ENCODE assay signal across 9 cellular contexts in genomic region chr12:113149361-113150150, GRCh38. TPM values are rescaled to one million over a fixed set of nuclear protein-coding genes. Genes with fewer than 3 reads are reported as not detected.
A peak's percentile ranks its signal among the peaks of the same experiment; 100 is the strongest.
DNase-seq lines count a peak whose midpoint lies in the region; TF ChIP-seq lines count a peak whose summit lies in the region.
"Had no signal": no experiment of that assay in that cellular context is flagged by ENCODE, and none has a peak within 500 bp of the region (broad histone marks: within the 10 kb centered on the region; RNA-seq: fewer than 3 reads in every experiment).

TSS of gene CFAP73 (plus strand) at chr12:113149724. CDS start at chr12:113149858, 134 bp downstream.

- WGBS in sigmoid colon, 2 donors: 14 to 42% methylated on average over 22 of the region's 22 CpGs

- H3K36me3 Mint-ChIP-seq in Calu3 (ENCODE audit: insufficient read depth, unreplicated experiment): peaks cover 32% of the 10 kb centered on the region
- no peaks in the 10 kb centered on the region for H3K36me3 Mint-ChIP-seq in immature natural killer cell

- CTCF ChIA-PET in Calu3 (lab: Charles Lee): interaction anchor here (0.8 to 5.9 kb wide), 3 partner anchors 13 to 156 kb away, joined by 4 to 108 read pairs (median 5); partner anchors contain the start of gene RASAL1

- H3K4me3 Mint-ChIP-seq in Calu3 (ENCODE audit: low read depth, unreplicated experiment) (peak within 1 kb of the TSS; percentile 31), immature natural killer cell (no peak within 1 kb of the TSS)

- H3K27ac Mint-ChIP-seq in Calu3 (ENCODE audit: unreplicated experiment) (peak within 1 kb of the TSS; percentile 76), immature natural killer cell (no peak within 1 kb of the TSS)

- TF ChIP-seq EP300 in sigmoid colon (IDR thresholded peaks at IDR 0.05): no peak

- H3K4me1 Mint-ChIP-seq in Calu3 (ENCODE audit: low read depth, unreplicated experiment) (peaks cover 43% of the 10 kb centered on the region), immature natural killer cell (peaks cover 17 to 20% of the 10 kb centered on the region in 2 donors)

- BruUV-seq in Calu3 (replicated peaks; lab: Mats Ljungman, UMichigan): TSS peak; percentile 23

- DNase-seq in Calu3 (peak; percentile 96), MG63 (peak; percentile 49), T1000 (lab: John Stamatoyannopoulos, UW) (peak; percentile 77), foreskin fibroblast (peak; percentile 49 to 84), occipital lobe (lab: John Stamatoyannopoulos, UW) (peak; percentile 50), SKM-1 (lab: John Stamatoyannopoulos, UW; ENCODE audit: unreplicated experiment) (no peak), immature natural killer cell (no peak), sigmoid colon (no peak)

- H3K27me3 ChIP-seq in MG63: peaks cover 15% of the 10 kb centered on the region
- H3K27me3 ChIP-seq in sigmoid colon: peaks cover 14 to 45% (median 37%) of the 10 kb centered on the region in 3 donors

- intact Hi-C loops in Calu3 (cut with micrococcal nuclease; ENCODE audit: unreplicated experiment) (loop anchor here (5.0 kb wide), 1 partner anchor 157 kb away; no protein-coding TSS in a partner anchor), sigmoid colon (cut with DNase I) (no loop called here)

- H3K4me1 ChIP-seq in sigmoid colon: peaks cover 0 to 22% (median 17%) of the 10 kb centered on the region in 4 donors

- H3K9me3 Mint-ChIP-seq in Calu3 (ENCODE audit: low read depth, unreplicated experiment) (no peaks in the 10 kb centered on the region), immature natural killer cell (peaks cover 0 to 4% (median 0%) of the 10 kb centered on the region in 6 donors)

- H3K9me3 ChIP-seq in MG63: no peaks in the 10 kb centered on the region
- H3K9me3 ChIP-seq in sigmoid colon: no peaks in the 10 kb centered on the region

- no peaks in the 10 kb centered on the region for H3K36me3 ChIP-seq in MG63
- no peaks in the 10 kb centered on the region for H3K36me3 ChIP-seq in sigmoid colon

- no peak for TF ChIP-seq POLR2A in sigmoid colon (IDR thresholded peaks at IDR 0.05)

- H3K27me3 Mint-ChIP-seq in Calu3 (ENCODE audit: unreplicated experiment) (no peaks in the 10 kb centered on the region), immature natural killer cell (ENCODE audit: low read depth in 3 of 3) (peaks cover 6 to 24% (median 12%) of the 10 kb centered on the region in 3 donors)

- no peak within 1 kb of the TSS for H3K27ac ChIP-seq in sigmoid colon

- peak; percentile 34 for TF ChIP-seq CTCF in Calu3 (IDR thresholded peaks at IDR 0.05; ENCODE audit: unreplicated experiment)
- no peak for TF ChIP-seq CTCF in foreskin fibroblast (IDR thresholded peaks at IDR 0.05; ENCODE audit: low read depth, low read length)
- no peak for TF ChIP-seq CTCF in sigmoid colon (IDR thresholded peaks at IDR 0.05)

- H3K4me3 ChIP-seq in MG63: no peak within 1 kb of the TSS
- H3K4me3 ChIP-seq in foreskin fibroblast (ENCODE audit: low read depth in 1 of 2, low read length in 2 of 2): peak within 1 kb of the TSS in 1 of 2 donors; percentile 20
- no peak within 1 kb of the TSS for H3K4me3 ChIP-seq in sigmoid colon

RNA-seq across cellular contexts. Expression of gene CFAP73, which starts in this region (rescaled TPM):
- total RNA-seq in Calu3 (2022) (2.3 and 3.2 TPM in 2 replicates), occipital lobe (0.62 TPM), sigmoid colon (not detected)
- not detected in 2 replicates for total RNA-seq in MG63 (2014; rRNA removed; shearing (Covaris generic); ENCODE audit: low replicate concordance)
- polyA plus RNA-seq in immature natural killer cell (not detected), sigmoid colon (under 1 TPM; 0.42 to 0.60 (median 0.46) TPM)
- total RNA-seq: frontal cortex had no signal

Comparison
In these comparisons a context has a peak if more than half of its experiments do, and no peak if none do; other contexts are left out.
1. Peak in DNase-seq in MG63; RNA of the gene not detected or under 1 TPM.
2. Peak in DNase-seq in occipital lobe; RNA of the gene not detected or under 1 TPM.
3. DNase-seq: peak in Calu3 (single experiment), T1000 (single experiment) and foreskin fibroblast (2 of 2); none in SKM-1 (single experiment), immature natural killer cell (0 of 3) and sigmoid colon (single experiment).